ENCODE assay signal across 9 cellular contexts in genomic region chr17:39547713-39548478, GRCh38. TPM values are rescaled to one million over a fixed set of nuclear protein-coding genes. Genes with fewer than 3 reads are reported as not detected.
DNase-seq lines count a peak whose midpoint lies in the region; ATAC-seq and TF ChIP-seq lines count a peak whose summit lies in the region.
"Had no signal": no experiment of that assay in that cellular context is flagged by ENCODE, and none has a peak within 500 bp of the region (broad histone marks: within the 10 kb centered on the region; RNA-seq: fewer than 3 reads in every experiment).

No MANE protein-coding gene starts in this region.

- no peak for ATAC-seq in GM19397 (IDR thresholded peaks at IDR 0.05; ENCODE audit: unreplicated experiment)

- peak in 1 of 3 donors; percentile 52 for TF ChIP-seq CTCF in lower leg skin (IDR thresholded peaks at IDR 0.05)

- intact Hi-C loops in lower leg skin (cut with DNase I; ENCODE audit: low total_unique reads): loop anchor here (5.0 kb wide), 1 partner anchor 64 kb away; no protein-coding TSS in a partner anchor

- WGBS in lower leg skin, 2 donors: 27 to 35% methylated on average over 5 of the region's 5 CpGs

- no peak overlapping the region for H3K4me3 ChIP-seq in lower leg skin (ENCODE audit: low read depth, poor library complexity, severe bottlenecking)
- H3K4me3 ChIP-seq: BLaER1 had no signal

- TF ChIP-seq POLR2A in lower leg skin (IDR thresholded peaks at IDR 0.05): no peak

- DNase-seq in DMS79 treated with DMSO at 0.1 percent for 48 hours (lab: John Stamatoyannopoulos, UW): peak; percentile 44
- no peak for DNase-seq in DMS79 (lab: John Stamatoyannopoulos, UW)
- DNase-seq in NCI-H1694 (lab: John Stamatoyannopoulos, UW): peak; percentile 79
- DNase-seq in activated CD4-positive, alpha-beta T cell treated with anti-CD3 and anti-CD28 coated beads for 4 hours: peak; percentile 58 to 77
- DNase-seq in cerebellum (ENCODE audit: low spot score): peak; percentile 72
- DNase-seq in lower leg skin (ENCODE audit: low spot score in 2 of 2): peak; percentile 67 to 95
- DNase-seq in stimulated activated CD8-positive, alpha-beta memory T cell treated with anti-CD3 and anti-CD28 coated beads, Interleukin-12 subunit alpha, Interleukin-12 subunit beta, amount 100 ng/mL, for 1 hour (ENCODE audit: low read depth): peak; percentile 69

RNA-seq across cellular contexts. Expression of gene NEUROD2, which starts 59.8 kb away (rescaled TPM):
- total RNA-seq in cerebellum (25.0 TPM), lower leg skin (under 1 TPM in 2 of 4 donors, not detected in 2; 0.17 to 0.25 TPM)

Comparison
In these comparisons a context has a peak if more than half of its experiments do, and no peak if none do; other contexts are left out.
1. RNA of gene NEUROD2, which starts 59.8 kb away (total RNA-seq): 25.0 TPM in cerebellum (single experiment); 0.17 to 0.25 TPM in lower leg skin; every median in the first group is over 10 times any median in the second.